In the genomic region with DNA sequence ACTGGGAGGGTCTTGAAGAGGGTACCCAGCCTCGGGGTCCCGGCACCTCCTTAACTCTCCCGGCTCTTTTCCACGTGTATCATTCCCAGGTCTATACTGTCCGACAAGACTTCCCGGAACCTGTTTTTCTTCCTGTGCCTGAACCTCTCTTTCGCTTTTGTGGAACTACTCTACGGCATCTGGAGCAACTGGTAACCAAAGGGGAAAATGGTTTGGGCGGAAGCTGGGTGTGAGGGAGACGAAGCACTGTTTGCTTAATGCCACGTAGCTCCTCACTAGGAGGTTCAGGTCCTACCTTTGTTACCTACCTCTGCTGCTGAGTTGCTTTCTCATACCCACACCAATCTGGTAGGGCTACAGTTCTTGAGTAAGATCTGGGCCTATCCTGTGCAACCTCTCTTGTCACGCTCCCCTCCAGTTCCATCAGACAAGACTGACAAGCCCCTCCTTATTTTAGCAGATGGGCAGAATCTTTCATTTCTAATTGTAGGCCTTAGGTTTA, we compare ENCODE assay signal across 8 cellular contexts. TPM values are rescaled to one million over a fixed set of nuclear protein-coding genes. Genes with fewer than 3 reads are reported as not detected.
A peak's percentile ranks its signal among the peaks of the same experiment; 100 is the strongest.
DNase-seq lines count a peak whose midpoint lies in the region; ATAC-seq and TF ChIP-seq lines count a peak whose summit lies in the region.

No MANE protein-coding gene starts in this region.

- peaks cover 52% of the 10 kb centered on the region for H3K4me1 Mint-ChIP-seq in activated naive CD4-positive, alpha-beta T cell treated with anti-CD3 and anti-CD28 coated beads, Interleukin-2, amount 10 ng/mL, durations not matched to agents 7 days and 5 days

- H3K9me3 ChIP-seq in RWPE2 (ENCODE audit: severe bottlenecking): no peaks in the 10 kb centered on the region
- H3K9me3 ChIP-seq in heart right ventricle: no peaks in the 10 kb centered on the region

- intact Hi-C loops in heart right ventricle (cut with DNase I): loop anchor here in 3 of 10 donors (5.0 to 10.0 kb wide), 4 partner anchors 542 to 1092 kb away; partner anchors contain the start of genes CDC14A (in 1 of the 3), DBT (in 1 of the 3), SASS6 (in 1 of the 3) and TRMT13 (in 1 of the 3)

- H3K4me3 Mint-ChIP-seq in activated naive CD4-positive, alpha-beta T cell treated with anti-CD3 and anti-CD28 coated beads, Interleukin-2, amount 10 ng/mL, durations not matched to agents 7 days and 5 days: peak overlapping the region; percentile 100

- peaks cover 39% of the 10 kb centered on the region for H3K36me3 ChIP-seq in RWPE2 (ENCODE audit: low read depth)
- H3K36me3 ChIP-seq in heart right ventricle: peaks cover 0 to 42% (median 6%) of the 10 kb centered on the region in 9 donors

- peaks cover 4% of the 10 kb centered on the region for H3K27me3 Mint-ChIP-seq in activated naive CD4-positive, alpha-beta T cell treated with anti-CD3 and anti-CD28 coated beads, Interleukin-2, amount 10 ng/mL, durations not matched to agents 7 days and 5 days

- H3K27ac ChIP-seq in RWPE2 (ENCODE audit: poor library complexity, severe bottlenecking) (peak overlapping the region; percentile 89), heart right ventricle (peak overlapping the region; percentile 27 to 97 (median 95))

- H3K27me3 ChIP-seq in RWPE2 (ENCODE audit: insufficient read depth, poor library complexity, severe bottlenecking): no peaks in the 10 kb centered on the region
- H3K27me3 ChIP-seq in heart right ventricle: no peaks in the 10 kb centered on the region

- H3K4me3 ChIP-seq in RWPE2 (ENCODE audit: severe bottlenecking) (peak overlapping the region; percentile 84), heart right ventricle (peak overlapping the region; percentile 62 to 93 (median 79)), retinal pigment epithelial cell (ENCODE audit: low read length) (peak overlapping the region; percentile 80)

- peaks cover 47% of the 10 kb centered on the region for H3K36me3 Mint-ChIP-seq in activated naive CD4-positive, alpha-beta T cell treated with anti-CD3 and anti-CD28 coated beads, Interleukin-2, amount 10 ng/mL, durations not matched to agents 7 days and 5 days

- peak overlapping the region; percentile 97 for H3K27ac Mint-ChIP-seq in activated naive CD4-positive, alpha-beta T cell treated with anti-CD3 and anti-CD28 coated beads, Interleukin-2, amount 10 ng/mL, durations not matched to agents 7 days and 5 days

- TF ChIP-seq CTCF in GM20000 (IDR thresholded peaks at IDR 0.05; ENCODE audit: extremely low read depth, missing control alignments) (no peak), RWPE2 (IDR thresholded peaks at IDR 0.05; ENCODE audit: poor library complexity, severe bottlenecking) (no peak), heart right ventricle (IDR thresholded peaks at IDR 0.05) (no peak), retinal pigment epithelial cell (conservative IDR thresholded peaks at IDR 0.05; ENCODE audit: low read depth, low read length) (no peak)

- CTCF ChIA-PET in activated naive CD4-positive, alpha-beta T cell treated with anti-CD3 and anti-CD28 coated beads, Interleukin-2, amount 10 ng/mL, durations not matched to agents 7 days and 5 days (lab: Charles Lee): no interaction called here

- 1 to 2% methylated on average over 12 of the region's 12 CpGs for WGBS in heart right ventricle, 2 donors

- H3K4me1 ChIP-seq in RWPE2 (ENCODE audit: insufficient read depth, poor library complexity, severe bottlenecking) (no peaks in the 10 kb centered on the region), heart right ventricle (peaks cover 3 to 37% (median 22%) of the 10 kb centered on the region in 9 donors)

- ATAC-seq in RWPE2 (ENCODE audit: low read depth) (peak; percentile 55), heart right ventricle (peak in 6 of 8 donors; percentile 0 to 21 (median 4))

- peaks cover 4% of the 10 kb centered on the region for H3K9me3 Mint-ChIP-seq in activated naive CD4-positive, alpha-beta T cell treated with anti-CD3 and anti-CD28 coated beads, Interleukin-2, amount 10 ng/mL, durations not matched to agents 7 days and 5 days

- DNase-seq in DMS53 treated with DMSO at 0.1 percent for 48 hours (lab: John Stamatoyannopoulos, UW; ENCODE audit: unreplicated experiment): peak; percentile 69
- DNase-seq in GM20000 (ENCODE audit: low spot score): peak; percentile 62
- peak; percentile 32 for DNase-seq in HS-5 (ENCODE audit: low read depth)
- no peak for DNase-seq in RWPE2 (ENCODE audit: low spot score)
- peak; percentile 68 for DNase-seq in activated naive CD4-positive, alpha-beta T cell treated with anti-CD3 and anti-CD28 coated beads, Interleukin-2, amount 10 ng/mL, durations not matched to agents 7 days and 5 days
- DNase-seq in heart right ventricle: peak in 1 of 2 donors; percentile 22
- peak; percentile 28 for DNase-seq in retinal pigment epithelial cell (ENCODE audit: low read depth)
- no peak for DNase-seq in NCI-H187 treated with DMSO at 0.1 percent for 48 hours (lab: John Stamatoyannopoulos, UW)

RNA-seq across cellular contexts. Expression of gene SLC30A7, which starts 0.6 kb away (rescaled TPM):
- 10 to 100 TPM in 1 of 10 donors, 1 to 10 TPM in 9; 4.0 to 16.2 (median 5.8) TPM for total RNA-seq in heart right ventricle
- 1 to 10 TPM; 1.7 to 2.6 TPM for polyA plus RNA-seq in heart right ventricle

RNA-seq across cellular contexts. Expression of gene EXTL2, which starts 1.9 kb away (rescaled TPM):
- total RNA-seq in heart right ventricle: 10 to 100 TPM in 1 of 10 donors, 1 to 10 TPM in 9; 6.0 to 10.3 (median 8.2) TPM
- 10 to 100 TPM in 1 of 2 donors, 1 to 10 TPM in 1; 5.0 to 12.0 TPM for polyA plus RNA-seq in heart right ventricle

Comparison
In these comparisons a context has a peak if more than half of its experiments do, and no peak if none do; other contexts are left out.
1. DNase-seq: peak in DMS53 treated with DMSO at 0.1 percent for 48 hours (single experiment), GM20000 (single experiment), HS-5 (single experiment), activated naive CD4-positive, alpha-beta T cell treated with anti-CD3 and anti-CD28 coated beads, Interleukin-2, amount 10 ng/mL, durations not matched to agents 7 days and 5 days (single experiment) and retinal pigment epithelial cell (single experiment); none in RWPE2 (single experiment) and NCI-H187 treated with DMSO at 0.1 percent for 48 hours (single experiment).
2. Peak in every context shown above with its lines, with median percentiles within 50 percentile points of each other: H3K4me3 ChIP-seq.